37 cellular contexts compared by ENCODE assay signal in genomic region chr10:127912607-127913367, GRCh38. TPM values are rescaled to one million over a fixed set of nuclear protein-coding genes. Genes with fewer than 3 reads are reported as not detected.
"Had no signal": no experiment of that assay in that cellular context is flagged by ENCODE, and none has a peak within 500 bp of the region (broad histone marks: within the 10 kb centered on the region; RNA-seq: fewer than 3 reads in every experiment).

No MANE protein-coding gene starts in this region.

- H3K27me3 Mint-ChIP-seq: stimulated activated memory B cell treated with anti-CD40 and anti-IgM and Interleukin-4, amounts not matched to agents 10 μg/mL and 1 μg/mL and 100 μg/mL, for 72 hours had no signal

- H3K9me3 ChIP-seq: ascending aorta, lower lobe of right lung, mucosa of descending colon, neutrophil, ovary, prostate gland, thyroid gland had no signal

- H3K4me2 ChIP-seq: hepatocyte, smooth muscle cell had no signal

- ATAC-seq: esophagus mucosa; lower lobe of right lung; mucosa of descending colon; natural killer cell treated with Interleukin-12 subunit alpha and Interleukin-12 subunit beta and Interleukin-15 and Interleukin-18, amount 100 ng/mL, for 72 hours; stimulated activated memory B cell treated with anti-CD40 and anti-IgM and Interleukin-4, amounts not matched to agents 10 μg/mL and 1 μg/mL and 100 μg/mL, for 72 hours; stimulated activated naive CD8-positive, alpha-beta T cell treated with anti-CD3 and anti-CD28 coated beads, Interleukin-15, amount 100 ng/mL, for 72 hours had no signal

- H3K79me2 ChIP-seq: hepatocyte had no signal

- H3K36me3 Mint-ChIP-seq: activated CD4-positive, alpha-beta memory T cell treated with anti-CD3 and anti-CD28 coated beads for 36 hours; natural killer cell treated with Interleukin-12 subunit alpha and Interleukin-12 subunit beta and Interleukin-15 and Interleukin-18, amount 100 ng/mL, for 72 hours; stimulated activated memory B cell treated with anti-CD40 and anti-IgM and Interleukin-4, amounts not matched to agents 10 μg/mL and 1 μg/mL and 100 μg/mL, for 72 hours had no signal

- H2AFZ ChIP-seq: hepatocyte had no signal

- H3K36me3 ChIP-seq: ascending aorta, brain microvascular endothelial cell, lower lobe of right lung, neutrophil, ovary, prostate gland, thyroid gland had no signal

- H3K4me1 ChIP-seq: prostate gland had no signal

- H3K4me1 Mint-ChIP-seq: activated CD4-positive, alpha-beta T cell treated with anti-CD3 and anti-CD28 coated beads, Interleukin-2, amount 10 ng/mL, durations not matched to agents 24 days and 14 days; activated naive CD8-positive, alpha-beta T cell treated with anti-CD3 and anti-CD28 coated beads for 36 hours; stimulated activated memory B cell treated with anti-CD40 and anti-IgM and Interleukin-4, amounts not matched to agents 10 μg/mL and 1 μg/mL and 100 μg/mL, for 72 hours; stimulated activated naive CD8-positive, alpha-beta T cell treated with anti-CD3 and anti-CD28 coated beads, Interleukin-15, amount 100 ng/mL, for 72 hours had no signal

- H3K4me3 ChIP-seq: ascending aorta, hepatocyte, lower lobe of right lung, mucosa of descending colon, ovary, prostate gland, smooth muscle cell, thyroid gland had no signal

- H3K27me3 ChIP-seq: ascending aorta, brain microvascular endothelial cell, hepatocyte, ovary, thyroid gland had no signal

- DNase-seq: activated CD4-positive, alpha-beta memory T cell treated with anti-CD3 and anti-CD28 coated beads for 36 hours; activated CD4-positive, alpha-beta T cell treated with anti-CD3 and anti-CD28 coated beads, Interleukin-2, amount 10 ng/mL, durations not matched to agents 24 days and 14 days; activated CD4-positive, CD25-positive, alpha-beta regulatory T cell treated with anti-CD3 and anti-CD28 coated beads, Interleukin-2, amount 50 U/mL, for 72 hours; activated CD8-positive, alpha-beta memory T cell treated with anti-CD3 and anti-CD28 coated beads, Interleukin-2, amount 50 U/mL, for 4 hours; activated effector memory CD4-positive, alpha-beta T cell treated with anti-CD3 and anti-CD28 coated beads, Interleukin-2, amount 50 U/mL, for 16 hours; activated naive CD4-positive, alpha-beta T cell treated with anti-CD3 and anti-CD28 coated beads for 36 hours; activated naive CD8-positive, alpha-beta T cell treated with anti-CD3 and anti-CD28 coated beads for 36 hours; activated T-cell treated with anti-CD3 and anti-CD28 coated beads, Interleukin-2, amount 50 U/mL, for 1 hour; brain microvascular endothelial cell; central memory CD4-positive, alpha-beta T cell; endodermal cell; foreskin melanocyte; lower lobe of right lung; mucosa of descending colon; ovary; retina; stimulated activated CD4-positive, alpha-beta T cell treated with anti-CD3 and anti-CD28 coated beads, Interleukin-1b, Interleukin-23, amount 100 ng/mL, for 48 hours; stimulated activated CD4-positive, alpha-beta T cell treated with anti-CD3 and anti-CD28 coated beads, Interleukin-4, amount 100 ng/mL, for 4 hours; stimulated activated CD8-positive, alpha-beta memory T cell treated with anti-CD3 and anti-CD28 coated beads, Interleukin-4, amount 100 ng/mL, for 48 hours; stimulated activated naive CD8-positive, alpha-beta T cell treated with anti-CD3 and anti-CD28 coated beads, Interleukin-15, amount 100 ng/mL, for 72 hours; substantia nigra; T-helper 2 cell; thyroid gland had no signal

- H3K4me3 Mint-ChIP-seq: activated CD4-positive, alpha-beta memory T cell treated with anti-CD3 and anti-CD28 coated beads for 36 hours; activated CD4-positive, alpha-beta T cell treated with anti-CD3 and anti-CD28 coated beads, Interleukin-2, amount 10 ng/mL, durations not matched to agents 24 days and 14 days; activated naive CD4-positive, alpha-beta T cell treated with anti-CD3 and anti-CD28 coated beads for 36 hours; activated naive CD8-positive, alpha-beta T cell treated with anti-CD3 and anti-CD28 coated beads for 36 hours; activated T-helper 1 cell treated with anti-CD3 and anti-CD28 coated beads, Interleukin-12 subunit alpha, Interleukin-12 subunit beta, Interleukin-2, Interleukin-4 antibody, amounts not matched to agents 30 ng/mL and 10 ng/mL and 1 ng/mL, durations not matched to agents 14 hours and 24 hours and 36 hours; endodermal cell; natural killer cell treated with Interleukin-12 subunit alpha and Interleukin-12 subunit beta and Interleukin-15 and Interleukin-18, amount 100 ng/mL, for 72 hours; stimulated activated memory B cell treated with anti-CD40 and anti-IgM and Interleukin-4, amounts not matched to agents 10 μg/mL and 1 μg/mL and 100 μg/mL, for 72 hours; stimulated activated naive CD8-positive, alpha-beta T cell treated with anti-CD3 and anti-CD28 coated beads, Interleukin-15, amount 100 ng/mL, for 72 hours had no signal

- H3K9me3 Mint-ChIP-seq: activated CD4-positive, alpha-beta T cell treated with anti-CD3 and anti-CD28 coated beads, Interleukin-2, amount 10 ng/mL, durations not matched to agents 24 days and 14 days; activated naive CD8-positive, alpha-beta T cell treated with anti-CD3 and anti-CD28 coated beads for 36 hours; endodermal cell; natural killer cell treated with Interleukin-12 subunit alpha and Interleukin-12 subunit beta and Interleukin-15 and Interleukin-18, amount 100 ng/mL, for 72 hours had no signal

- H3K27ac ChIP-seq: ascending aorta, brain microvascular endothelial cell, hepatocyte, lower lobe of right lung, neutrophil, ovary, prostate gland, thyroid gland had no signal

- H3K27ac Mint-ChIP-seq: activated CD4-positive, alpha-beta memory T cell treated with anti-CD3 and anti-CD28 coated beads for 36 hours; activated CD4-positive, alpha-beta T cell treated with anti-CD3 and anti-CD28 coated beads, Interleukin-2, amount 10 ng/mL, durations not matched to agents 24 days and 14 days; activated naive CD4-positive, alpha-beta T cell treated with anti-CD3 and anti-CD28 coated beads for 36 hours; activated naive CD8-positive, alpha-beta T cell treated with anti-CD3 and anti-CD28 coated beads for 36 hours; activated T-helper 1 cell treated with anti-CD3 and anti-CD28 coated beads, Interleukin-12 subunit alpha, Interleukin-12 subunit beta, Interleukin-2, Interleukin-4 antibody, amounts not matched to agents 30 ng/mL and 10 ng/mL and 1 ng/mL, durations not matched to agents 14 hours and 24 hours and 36 hours; endodermal cell; natural killer cell treated with Interleukin-12 subunit alpha and Interleukin-12 subunit beta and Interleukin-15 and Interleukin-18, amount 100 ng/mL, for 72 hours; stimulated activated memory B cell treated with anti-CD40 and anti-IgM and Interleukin-4, amounts not matched to agents 10 μg/mL and 1 μg/mL and 100 μg/mL, for 72 hours; stimulated activated naive CD8-positive, alpha-beta T cell treated with anti-CD3 and anti-CD28 coated beads, Interleukin-15, amount 100 ng/mL, for 72 hours had no signal

RNA-seq across cellular contexts. Expression of gene CLRN3, which starts 20.0 kb away (rescaled TPM):
- total RNA-seq: activated CD4-positive, alpha-beta memory T cell treated with anti-CD3 and anti-CD28 coated beads for 36 hours; activated CD4-positive, alpha-beta T cell treated with anti-CD3 and anti-CD28 coated beads, Interleukin-2, amount 10 ng/mL, durations not matched to agents 24 days and 14 days; activated CD8-positive, alpha-beta memory T cell treated with anti-CD3 and anti-CD28 coated beads for 36 hours; activated naive CD4-positive, alpha-beta T cell treated with anti-CD3 and anti-CD28 coated beads for 36 hours; activated naive CD8-positive, alpha-beta T cell treated with anti-CD3 and anti-CD28 coated beads for 36 hours; activated T-helper 1 cell treated with anti-CD3 and anti-CD28 coated beads, Interleukin-12 subunit alpha, Interleukin-12 subunit beta, Interleukin-2, Interleukin-4 antibody, amounts not matched to agents 30 ng/mL and 10 ng/mL and 1 ng/mL, durations not matched to agents 14 hours and 24 hours and 36 hours; ascending aorta; endodermal cell; esophagus mucosa; glomerular endothelial cell; lower lobe of right lung; myocyte; natural killer cell treated with Interleukin-12 subunit alpha and Interleukin-12 subunit beta and Interleukin-15 and Interleukin-18, amount 100 ng/mL, for 72 hours; prostate gland; smooth muscle cell; thyroid gland; ureter had no signal
- polyA plus RNA-seq: keratinocyte, ovary, smooth muscle cell had no signal
